Comparison of ENCODE assay signal across 1 cellular context in the genomic region with DNA sequence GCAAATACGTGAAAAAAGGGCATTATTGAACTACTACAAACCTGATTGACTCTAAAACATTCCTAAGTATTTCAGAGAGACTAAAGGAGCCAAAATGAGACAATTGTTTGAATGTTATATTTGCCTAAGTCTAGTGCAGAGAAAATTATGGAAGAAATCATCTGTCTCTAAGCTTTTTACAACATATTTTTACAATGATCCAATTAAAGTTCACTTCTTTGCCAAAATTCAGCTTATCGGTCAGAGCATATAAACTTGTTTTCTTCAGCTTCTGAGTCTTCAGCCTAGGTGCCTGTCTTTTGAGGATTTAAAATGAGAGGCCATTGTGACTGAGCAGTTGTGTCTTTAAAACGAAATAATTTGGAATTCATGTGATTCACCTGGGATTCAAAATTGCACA.
TF ChIP-seq lines count a peak whose summit lies in the region.

No MANE protein-coding gene starts in this region.

TF ChIP-seq in SK-N-SH treated with all-trans-retinoic acid at 6 μM for 48 hours, 23 proteins besides CTCF, POLR2A, EP300 and RAD21 (continued from another document):
- TF ChIP-seq, protein P1, sequence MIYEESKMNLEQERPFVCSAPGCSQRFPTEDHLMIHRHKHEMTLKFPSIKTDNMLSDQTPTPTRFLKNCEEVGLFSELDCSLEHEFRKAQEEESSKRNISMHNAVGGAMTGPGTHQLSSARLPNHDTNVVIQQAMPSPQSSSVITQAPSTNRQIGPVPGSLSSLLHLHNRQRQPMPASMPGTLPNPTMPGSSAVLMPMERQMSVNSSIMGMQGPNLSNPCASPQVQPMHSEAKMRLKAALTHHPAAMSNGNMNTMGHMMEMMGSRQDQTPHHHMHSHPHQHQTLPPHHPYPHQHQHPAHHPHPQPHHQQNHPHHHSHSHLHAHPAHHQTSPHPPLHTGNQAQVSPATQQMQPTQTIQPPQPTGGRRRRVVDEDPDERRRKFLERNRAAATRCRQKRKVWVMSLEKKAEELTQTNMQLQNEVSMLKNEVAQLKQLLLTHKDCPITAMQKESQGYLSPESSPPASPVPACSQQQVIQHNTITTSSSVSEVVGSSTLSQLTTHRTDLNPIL (CRISPR knock-in tag; IDR thresholded peaks at IDR 0.05; ENCODE audit: low read depth) = no peak
- TF ChIP-seq TOX (CRISPR knock-in tag; IDR thresholded peaks at IDR 0.05; ENCODE audit: borderline replicate concordance) (no peak), ZNF8 (CRISPR knock-in tag; IDR thresholded peaks at IDR 0.05) (no peak), ZFP3 (CRISPR knock-in tag; IDR thresholded peaks at IDR 0.05) (no peak), ZFP30 (CRISPR knock-in tag; IDR thresholded peaks at IDR 0.05) (no peak), ZC3H10 (CRISPR knock-in tag; IDR thresholded peaks at IDR 0.05) (no peak), BACH2 (CRISPR knock-in tag; IDR thresholded peaks at IDR 0.05; ENCODE audit: borderline replicate concordance) (no peak), OSR1 (CRISPR knock-in tag; IDR thresholded peaks at IDR 0.05) (no peak), TSHZ2 (CRISPR knock-in tag; IDR thresholded peaks at IDR 0.05) (no peak)
